ENCODE assay signal across 32 cellular contexts in genomic region chr15:86103825-86104224, GRCh38. TPM values are rescaled to one million over a fixed set of nuclear protein-coding genes. Genes with fewer than 3 reads are reported as not detected.
"Had no signal": no experiment of that assay in that cellular context is flagged by ENCODE, and none has a peak within 500 bp of the region (broad histone marks: within the 10 kb centered on the region; RNA-seq: fewer than 3 reads in every experiment).

No MANE protein-coding gene starts in this region.

- H3K9me3 Mint-ChIP-seq: endodermal cell had no signal

- H3K36me3 Mint-ChIP-seq: memory B cell had no signal

- H3K36me3 ChIP-seq: colonic mucosa, esophagus squamous epithelium, gastrocnemius medialis, heart right ventricle, left lung had no signal

- H3K4me3 ChIP-seq: colonic mucosa, esophagus squamous epithelium, gastrocnemius medialis, heart right ventricle, left lung, lung had no signal

- H3K4me1 ChIP-seq: colonic mucosa, esophagus squamous epithelium, heart right ventricle, left lung had no signal

- H3K4me1 Mint-ChIP-seq: endodermal cell, memory B cell had no signal

- H3K9me3 ChIP-seq: colonic mucosa, esophagus squamous epithelium had no signal

- FAIRE-seq: endometrium, islet of Langerhans, keratinocyte had no signal

- H3K4me3 Mint-ChIP-seq: dendritic cell treated with granulocyte-macrophage colony-stimulating factor and Interleukin-4, amounts not matched to agents 40 ng/mL and 50 ng/mL, for 4 days; effector memory CD8-positive, alpha-beta T cell; endodermal cell; memory B cell had no signal

- H3K27ac Mint-ChIP-seq: dendritic cell treated with granulocyte-macrophage colony-stimulating factor and Interleukin-4, amounts not matched to agents 40 ng/mL and 50 ng/mL, for 4 days; effector memory CD8-positive, alpha-beta T cell; endodermal cell; memory B cell had no signal

- DNase-seq: colonic mucosa; cortex of kidney; effector CD8-positive, alpha-beta T cell; effector memory CD8-positive, alpha-beta T cell; endodermal cell; erythroblast; esophagus squamous epithelium; foreskin fibroblast; foreskin melanocyte; gastrocnemius medialis; glutamatergic neuron; head of caudate nucleus; heart right ventricle; hippocampal formation; left cardiac atrium; left lung; left ventricle myocardium superior; mammary epithelial cell; mesendoderm; midbrain had no signal

- H3K27ac ChIP-seq: colonic mucosa, epithelial cell of prostate, esophagus squamous epithelium, gastrocnemius medialis, heart right ventricle, left lung had no signal

- ATAC-seq: effector memory CD8-positive, alpha-beta T cell; esophagus mucosa; gastrocnemius medialis; heart right ventricle; left cardiac atrium; left lung; left ventricle myocardium superior had no signal

- H3K27me3 ChIP-seq: colonic mucosa, gastrocnemius medialis had no signal

- H3K27me3 Mint-ChIP-seq: dendritic cell treated with granulocyte-macrophage colony-stimulating factor and Interleukin-4, amounts not matched to agents 40 ng/mL and 50 ng/mL, for 4 days had no signal

RNA-seq across cellular contexts. Expression of gene AGBL1, which starts 24.2 kb away (rescaled TPM):
- total RNA-seq: dermis microvascular lymphatic vessel endothelial cell, esophagus mucosa, glomerular endothelial cell, kidney epithelial cell, left ventricle myocardium superior, mammary epithelial cell, mucosa of gallbladder had no signal
- polyA plus RNA-seq: heart right ventricle, keratinocyte, mammary epithelial cell had no signal
